8 cellular contexts compared by ENCODE assay signal in the genomic region with DNA sequence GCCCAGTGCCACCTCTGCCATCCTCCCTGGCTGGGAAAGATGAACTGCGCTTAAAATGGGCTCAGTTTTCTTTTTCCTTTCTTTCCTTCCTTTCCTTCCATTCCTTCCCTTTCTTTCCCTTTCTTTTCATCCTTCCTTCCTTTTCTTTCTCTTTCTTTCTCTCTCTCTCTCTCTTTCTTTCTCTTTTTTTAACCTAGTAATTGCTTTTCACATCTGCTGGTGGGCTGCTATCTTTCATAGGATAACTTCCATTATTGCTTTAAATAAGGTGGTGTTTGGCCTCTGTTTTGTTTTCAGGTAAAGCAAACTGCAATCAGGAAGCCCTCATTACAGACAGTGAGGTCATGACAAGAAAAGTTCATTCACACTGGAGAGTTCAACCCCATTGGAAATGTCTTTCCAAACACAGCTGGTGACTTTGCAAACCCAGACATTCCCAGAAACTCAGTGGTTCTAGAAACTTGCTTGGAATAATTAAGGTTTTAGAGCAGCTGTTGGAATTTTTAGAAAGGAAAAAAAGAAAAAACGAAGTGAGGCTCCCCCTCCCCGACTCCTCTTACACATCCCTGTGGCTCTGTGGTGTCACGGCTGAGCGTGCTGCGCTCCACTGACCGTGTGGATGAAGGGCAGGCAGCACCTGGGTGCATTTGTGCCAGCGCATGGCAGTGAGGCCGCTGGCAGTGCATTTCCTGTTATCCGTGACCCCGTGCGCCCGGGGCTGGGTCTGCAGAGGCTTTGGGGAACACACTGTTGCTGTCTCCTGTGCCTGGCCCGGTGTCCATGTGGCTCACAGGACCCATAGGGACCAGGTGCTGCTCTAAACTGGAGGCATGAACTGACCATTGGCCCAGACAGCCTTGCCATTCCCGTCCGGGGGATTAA.
DNase-seq lines count a peak whose midpoint lies in the region; ATAC-seq, FAIRE-seq and TF ChIP-seq lines count a peak whose summit lies in the region.

No MANE protein-coding gene starts in this region.

- peak; percentile 75 for FAIRE-seq in GM12891 (lab: Jason Lieb, UNC)

- H3K4me1 ChIP-seq in OCI-LY3 (ENCODE audit: low read length) (peaks cover 50% of the 10 kb centered on the region), rectal smooth muscle tissue (ENCODE audit: control insufficient read depth, insufficient read depth, low read length) (peaks cover 5% of the 10 kb centered on the region)

- no peak overlapping the region for H2AFZ ChIP-seq in OCI-LY3 (ENCODE audit: low read depth, low read length)

- H3K9ac ChIP-seq in OCI-LY3 (ENCODE audit: low read length): peak overlapping the region; percentile 31
- H3K9ac ChIP-seq in rectal smooth muscle tissue (ENCODE audit: low read length): no peak overlapping the region

- H3K27ac ChIP-seq in OCI-LY3 (ENCODE audit: low read length) (peak overlapping the region; percentile 63), rectal smooth muscle tissue (ENCODE audit: low read depth, low read length) (peak overlapping the region; percentile 55)

- no peak for TF ChIP-seq POLR2A in GM12891 (IDR thresholded peaks at IDR 0.05; ENCODE audit: low read depth, low read length)

- H3K36me3 ChIP-seq in OCI-LY3 (replicated peaks; ENCODE audit: low read depth, low read length) (peaks cover 7% of the 10 kb centered on the region), rectal smooth muscle tissue (ENCODE audit: control insufficient read depth, insufficient read depth, low read length) (no peaks in the 10 kb centered on the region)

- no peaks in the 10 kb centered on the region for H3K27me3 ChIP-seq in OCI-LY3 (ENCODE audit: low read depth, low read length)
- H3K27me3 ChIP-seq in rectal smooth muscle tissue (ENCODE audit: control insufficient read depth, insufficient read depth, low read length): no peaks in the 10 kb centered on the region

- DNase-seq in GM12891 (ENCODE audit: insufficient read length, low spot score): no peak
- DNase-seq in UCSD-AML1 (lab: John Stamatoyannopoulos, UW; ENCODE audit: unreplicated experiment): no peak
- DNase-seq in NCI-H1105 (lab: John Stamatoyannopoulos, UW): no peak
- DNase-seq in occipital lobe (lab: John Stamatoyannopoulos, UW): no peak

- no peak for TF ChIP-seq CTCF in OCI-LY3 (IDR thresholded peaks at IDR 0.05; ENCODE audit: low read depth, low read length)

- peaks cover 8% of the 10 kb centered on the region; the same call in 1 of the 2 replicates for H3K79me2 ChIP-seq in OCI-LY3 (ENCODE audit: low read length)

- peaks cover 16% of the 10 kb centered on the region for H4K20me1 ChIP-seq in OCI-LY3 (ENCODE audit: insufficient read depth, low read length)

- peak; percentile 10 for ATAC-seq in esophagus mucosa
- no peak for ATAC-seq in GM19455 (IDR thresholded peaks at IDR 0.05; ENCODE audit: unreplicated experiment)

- no peaks in the 10 kb centered on the region for H3K9me3 ChIP-seq in OCI-LY3 (ENCODE audit: insufficient read depth, low read length)

- peak overlapping the region; percentile 66 for H3K4me3 ChIP-seq in OCI-LY3 (ENCODE audit: low read length)
- H3K4me3 ChIP-seq in rectal smooth muscle tissue (ENCODE audit: low read length): no peak overlapping the region

- H3K4me2 ChIP-seq in OCI-LY3 (ENCODE audit: low read length): peak overlapping the region; percentile 82

TF ChIP-seq in GM12891, 5 proteins besides CTCF, POLR2A, EP300 and RAD21:
- no peak for TF ChIP-seq SPI1 (IDR thresholded peaks at IDR 0.05; ENCODE audit: low read depth, low read length)
- TF ChIP-seq TAF1 (IDR thresholded peaks at IDR 0.05; ENCODE audit: low read depth, low read length): no peak
- no peak for TF ChIP-seq POU2F2 (IDR thresholded peaks at IDR 0.05; ENCODE audit: low read depth, low read length)
- TF ChIP-seq PAX5 (IDR thresholded peaks at IDR 0.05; ENCODE audit: insufficient read depth, low read length, severe bottlenecking): no peak
- TF ChIP-seq POLR2AphosphoS5 (IDR thresholded peaks at IDR 0.05; ENCODE audit: low read depth, low read length): no peak
TF ChIP-seq in GM12891: peak in this region for 0.
